Comparison of ENCODE assay signal across 9 cellular contexts in genomic region chr15:63600001-63600645, GRCh38. TPM values are rescaled to one million over a fixed set of nuclear protein-coding genes. Genes with fewer than 3 reads are reported as not detected.
DNase-seq lines count a peak whose midpoint lies in the region; ATAC-seq, FAIRE-seq and TF ChIP-seq lines count a peak whose summit lies in the region.
"Had no signal": no experiment of that assay in that cellular context is flagged by ENCODE, and none has a peak within 500 bp of the region (broad histone marks: within the 10 kb centered on the region; RNA-seq: fewer than 3 reads in every experiment).

No MANE protein-coding gene starts in this region.

- DNase-seq in GM03348 (ENCODE audit: low spot score) (peak; percentile 28), WTC11 (ENCODE audit: low spot score) (peak; percentile 41), pancreas (peak in 2 of 6 donors; percentile 42 to 53), GM19240 (ENCODE audit: insufficient read length, low spot score) (no peak), 8988T (no peak)

- H3K4me1 ChIP-seq in gastroesophageal sphincter (peaks cover 9 to 76% (median 31%) of the 10 kb centered on the region in 3 donors), pancreas (peaks cover 0 to 10% (median 4%) of the 10 kb centered on the region in 3 donors)

- H3K9me3 Mint-ChIP-seq in WTC11 = no peaks in the 10 kb centered on the region

- ATAC-seq in HG02938 (IDR thresholded peaks at IDR 0.05; ENCODE audit: unreplicated experiment) (peak; percentile 2), WTC11 (peak; percentile 22), gastroesophageal sphincter (peak; percentile 6), pancreas (peak; percentile 19 to 36 (median 28)), HG02970 (IDR thresholded peaks at IDR 0.05; ENCODE audit: low FRiP score, unreplicated experiment) (no peak)

- H3K27me3 Mint-ChIP-seq in WTC11 (ENCODE audit: low read depth) = peaks cover 28% of the 10 kb centered on the region

- CTCF ChIA-PET in WTC11 (lab: Charles Lee) = interaction anchor here (0.5 to 5.2 kb wide), 37 partner anchors 8 to 813 kb away, joined by 3 to 63 read pairs (median 5); partner anchors contain the start of genes CIAO2A and USP3

- no peak for TF ChIP-seq CTCF in WTC11 (IDR thresholded peaks at IDR 0.05)
- TF ChIP-seq CTCF in gastroesophageal sphincter (IDR thresholded peaks at IDR 0.05) = no peak
- TF ChIP-seq CTCF in pancreas (IDR thresholded peaks at IDR 0.05) = no peak

- peak overlapping the region; percentile 66 to 95 (median 94) for H3K27ac ChIP-seq in gastroesophageal sphincter
- H3K27ac ChIP-seq in pancreas = peak overlapping the region; percentile 81 to 94 (median 91)

- TF ChIP-seq EP300 in gastroesophageal sphincter (IDR thresholded peaks at IDR 0.05) = no peak

- peak overlapping the region; percentile 59 for H3K4me3 Mint-ChIP-seq in WTC11

- POLR2A ChIA-PET in WTC11 (lab: Charles Lee) = no interaction called here

- no peaks in the 10 kb centered on the region for H3K36me3 Mint-ChIP-seq in WTC11

- peaks cover 24% of the 10 kb centered on the region for H3K4me1 Mint-ChIP-seq in WTC11

- no peak for TF ChIP-seq POLR2A in gastroesophageal sphincter (IDR thresholded peaks at IDR 0.05)

- no peaks in the 10 kb centered on the region for H3K27me3 ChIP-seq in gastroesophageal sphincter
- no peaks in the 10 kb centered on the region for H3K27me3 ChIP-seq in pancreas

- 90% methylated on average over 2 of the region's 28 CpGs; no CpG with 5 or more reads in 1 of the 2 donors for WGBS in gastroesophageal sphincter (ENCODE audit: low coverage in 1 of 2), 2 donors
- 9 to 12% methylated on average over 26 to 28 of the region's 28 CpGs for WGBS in pancreas, 2 donors

- no peaks in the 10 kb centered on the region for H3K9me3 ChIP-seq in gastroesophageal sphincter
- H3K9me3 ChIP-seq in pancreas = no peaks in the 10 kb centered on the region

- no peak for FAIRE-seq in pancreas (lab: Jason Lieb, UNC)
- FAIRE-seq: TTC549 had no signal

- no peaks in the 10 kb centered on the region for H3K36me3 ChIP-seq in gastroesophageal sphincter
- H3K36me3 ChIP-seq in pancreas = no peaks in the 10 kb centered on the region

- intact Hi-C loops in pancreas (cut with DNase I) = loop anchor here in 1 of 3 donors (10.0 kb wide), 1 partner anchor 465 kb away; no protein-coding TSS in a partner anchor

- H3K4me3 ChIP-seq in gastroesophageal sphincter = peak overlapping the region; percentile 45 to 76
- H3K4me3 ChIP-seq in pancreas = peak overlapping the region; percentile 22 to 86 (median 65)

- H3K27ac Mint-ChIP-seq in WTC11 = no peak overlapping the region

TF ChIP-seq in WTC11, 78 proteins besides CTCF, POLR2A, EP300 and RAD21:
- TF ChIP-seq ZNF121 (CRISPR knock-in tag; IDR thresholded peaks at IDR 0.05) (no peak), ZNF232 (CRISPR knock-in tag; IDR thresholded peaks at IDR 0.05) (no peak), TEAD4 (CRISPR knock-in tag; IDR thresholded peaks at IDR 0.05) (no peak), ERG (CRISPR knock-in tag; IDR thresholded peaks at IDR 0.05) (no peak), SMAD3 (CRISPR knock-in tag; IDR thresholded peaks at IDR 0.05; ENCODE audit: borderline replicate concordance) (0 out of 2 replicates have a peak, but pooled peaks have one; percentile 14), SMAD4 (CRISPR knock-in tag; IDR thresholded peaks at IDR 0.05) (no peak), ARID4B (CRISPR knock-in tag; IDR thresholded peaks at IDR 0.05; ENCODE audit: borderline replicate concordance) (no peak), ZBTB43 (CRISPR knock-in tag; IDR thresholded peaks at IDR 0.05) (no peak), RELA (CRISPR knock-in tag; IDR thresholded peaks at IDR 0.05; ENCODE audit: borderline replicate concordance) (no peak), ZNF138 (CRISPR knock-in tag; conservative IDR thresholded peaks at IDR 0.05) (no peak), HMGXB4 (CRISPR knock-in tag; IDR thresholded peaks at IDR 0.05) (peak; percentile 61; the same call in 1 of the 2 replicates)

RNA-seq across cellular contexts. Expression of gene FBXL22, which starts 2.9 kb away (rescaled TPM):
- total RNA-seq in WTC11 (2021) = 0.46 to 0.73 TPM (median 0.46 TPM) in 3 replicates
- 10 to 100 TPM; 16.1 to 68.9 (median 39.0) TPM for total RNA-seq in gastroesophageal sphincter
- total RNA-seq in pancreas = 1 to 10 TPM in 2 of 6 donors, under 1 TPM in 4; 0.28 to 2.1 (median 0.66) TPM
- polyA plus RNA-seq in pancreas = under 1 TPM; 0.87 to 0.94 TPM

Comparison
In these comparisons a context has a peak if more than half of its experiments do, and no peak if none do; other contexts are left out.
1. DNase-seq: peak in GM03348 (single experiment) and WTC11 (single experiment); none in GM19240 (single experiment) and 8988T (single experiment).